ENCODE assay signal across 1 cellular context in genomic region chr14:61387076-61387475, GRCh38.
TF ChIP-seq lines count a peak whose summit lies in the region.

No MANE protein-coding gene starts in this region.

TF ChIP-seq in GM12878, 131 proteins besides CTCF, POLR2A, EP300 and RAD21 (continued from another document):
- no peak for TF ChIP-seq PRDM15 (CRISPR knock-in tag; IDR thresholded peaks at IDR 0.05)
- no peak for TF ChIP-seq USF2 (IDR thresholded peaks at IDR 0.05; ENCODE audit: borderline replicate concordance, low read depth, low read length)
- TF ChIP-seq FOXM1 (IDR thresholded peaks at IDR 0.05; ENCODE audit: low read depth, low read length): no peak
- TF ChIP-seq GATAD2B (conservative IDR thresholded peaks at IDR 0.05; ENCODE audit: low read depth): no peak; the same call in 1 of the 2 replicates
- no peak for TF ChIP-seq SIX5 (IDR thresholded peaks at IDR 0.05; ENCODE audit: low read depth, low read length, severe bottlenecking)
- no peak for TF ChIP-seq ZBTB4 (CRISPR knock-in tag; IDR thresholded peaks at IDR 0.05)
